27 cellular contexts compared by ENCODE assay signal in the genomic region with DNA sequence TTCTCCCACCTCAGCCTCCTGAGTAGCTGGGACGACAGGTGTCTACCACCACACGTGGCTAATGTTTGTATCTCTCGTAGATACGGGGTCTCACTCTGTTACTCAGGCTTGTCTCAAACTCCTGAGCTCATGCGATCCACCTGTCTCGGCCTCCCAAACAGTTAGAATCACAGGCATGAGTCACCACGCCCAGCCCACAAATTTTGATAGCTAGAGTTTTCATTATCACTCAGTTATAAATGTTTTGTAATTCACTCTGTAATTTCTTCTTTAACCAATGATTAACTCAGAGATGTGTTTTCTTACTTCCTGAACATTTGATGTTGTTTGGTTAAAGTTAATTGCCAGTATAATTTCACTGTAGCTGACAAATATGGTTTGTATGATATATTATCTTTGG.
"Had no signal": no experiment of that assay in that cellular context is flagged by ENCODE, and none has a peak within 500 bp of the region (broad histone marks: within the 10 kb centered on the region; RNA-seq: fewer than 3 reads in every experiment).

No MANE protein-coding gene starts in this region.

- DNase-seq: activated CD4-positive, alpha-beta memory T cell treated with anti-CD3 and anti-CD28 coated beads, Interleukin-2, amount 10 ng/mL, durations not matched to agents 7 days and 5 days; activated CD4-positive, alpha-beta T cell treated with anti-CD3 and anti-CD28 coated beads for 1 hour; activated CD4-positive, alpha-beta T cell treated with anti-CD3 and anti-CD28 coated beads for 4 hours; activated CD4-positive, alpha-beta T cell treated with anti-CD3 and anti-CD28 coated beads, Interleukin-2, amount 10 ng/mL, durations not matched to agents 7 days and 5 days; activated CD4-positive, alpha-beta T cell treated with anti-CD3 and anti-CD28 coated beads, Interleukin-2, amount 50 U/mL, for 4 hours; activated CD8-positive, alpha-beta memory T cell treated with anti-CD3 and anti-CD28 coated beads, Interleukin-2, amount 50 U/mL, for 48 hours; activated gamma-delta T cell; activated naive CD4-positive, alpha-beta T cell; activated naive CD4-positive, alpha-beta T cell treated with anti-CD3 and anti-CD28 coated beads, Interleukin-2, amount 10 ng/mL, durations not matched to agents 7 days and 5 days; activated naive CD8-positive, alpha-beta T cell treated with anti-CD3 and anti-CD28 coated beads, Interleukin-2, amount 10 ng/mL, durations not matched to agents 7 days and 5 days; activated T-cell treated with anti-CD3 and anti-CD28 coated beads for 4 hours; activated T-cell treated with anti-CD3 and anti-CD28 coated beads, Interleukin-2, amount 50 U/mL, for 24 hours; activated T-cell treated with anti-CD3 and anti-CD28 coated beads, Interleukin-2, amount 50 U/mL, for 72 hours; central memory CD4-positive, alpha-beta T cell; cerebellar nuclear complex; cortex of kidney; dermis blood vessel endothelial cell; effector CD4-positive, alpha-beta T cell; foreskin fibroblast; glutamatergic neuron; T-helper 1 cell; T-helper 17 cell had no signal

- FAIRE-seq: endometrium, frontal cortex had no signal

- H3K4me3 ChIP-seq: ascending aorta, breast epithelium, cardiac muscle cell had no signal

- H3K27me3 ChIP-seq: ascending aorta, breast epithelium, cardiac muscle cell had no signal

- H3K27ac ChIP-seq: ascending aorta, breast epithelium, cardiac muscle cell had no signal

- H3K36me3 ChIP-seq: ascending aorta, breast epithelium, cardiac muscle cell had no signal

- H3K9me3 ChIP-seq: ascending aorta, breast epithelium had no signal

- H3K4me1 ChIP-seq: ascending aorta, breast epithelium had no signal
